In the genomic region with DNA sequence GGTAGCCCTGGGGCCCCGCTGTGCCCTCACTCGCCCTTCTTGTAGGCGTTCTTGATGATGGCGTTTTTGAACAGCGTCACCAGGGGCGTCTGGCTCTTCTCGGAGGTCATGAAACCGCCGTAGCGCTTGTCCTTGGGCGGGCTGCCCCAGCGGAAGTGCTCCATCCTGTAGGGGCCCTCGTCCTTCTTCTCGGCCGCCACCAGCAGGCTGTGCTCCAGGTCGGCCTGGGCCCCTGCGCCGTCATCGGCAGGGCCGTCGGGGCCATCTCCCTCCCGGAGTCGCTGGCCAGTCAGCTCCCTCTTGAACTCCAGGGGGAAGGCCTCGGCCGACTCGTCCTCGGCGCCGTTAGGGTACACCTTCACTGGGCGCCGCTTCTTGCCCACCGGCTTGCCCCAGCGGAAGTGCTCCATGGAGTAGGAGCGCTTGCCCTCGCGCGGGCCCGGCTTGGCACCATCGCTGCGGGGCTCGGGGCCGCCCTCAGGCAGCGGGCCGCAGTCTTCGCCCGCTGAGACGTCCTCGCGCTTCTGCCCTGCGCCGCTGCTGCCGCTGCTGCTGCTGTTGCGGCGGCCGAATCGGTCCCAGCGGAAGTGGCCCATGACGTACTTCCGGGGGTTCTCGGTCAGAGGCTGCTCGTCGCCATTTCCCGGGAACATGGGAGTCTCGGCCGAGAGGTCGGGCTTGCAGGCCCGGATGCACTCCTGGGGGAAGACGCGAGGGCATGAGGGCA, we compare ENCODE assay signal across 8 cellular contexts. TPM values are rescaled to one million over a fixed set of nuclear protein-coding genes. Genes with fewer than 3 reads are reported as not detected.
DNase-seq lines count a peak whose midpoint lies in the region; ATAC-seq and TF ChIP-seq lines count a peak whose summit lies in the region.

No MANE protein-coding gene starts in this region.

- no peak for TF ChIP-seq POLR2A in adrenal gland (IDR thresholded peaks at IDR 0.05)

- H3K27me3 Mint-ChIP-seq in CD8-positive, alpha-beta memory T cell: peaks cover 4 to 7% of the 10 kb centered on the region in 2 donors
- H3K27me3 Mint-ChIP-seq in T-cell (peaks cover 0 to 2% of the 10 kb centered on the region in 2 donors), nephron progenitor cell (ENCODE audit: low read depth, poor library complexity) (peaks cover 36% of the 10 kb centered on the region)

- H3K9me3 Mint-ChIP-seq in CD8-positive, alpha-beta memory T cell: no peaks in the 10 kb centered on the region
- H3K9me3 Mint-ChIP-seq in T-cell (no peaks in the 10 kb centered on the region), nephron progenitor cell (no peaks in the 10 kb centered on the region)

- 36 to 71% (median 44%) methylated on average over 26 to 69 of the region's 69 CpGs for WGBS in adrenal gland, 4 donors

- H3K27ac Mint-ChIP-seq in CD8-positive, alpha-beta memory T cell: peak overlapping the region in 3 of 8 donors; percentile 66 to 86 (median 78)
- peak overlapping the region; percentile 59 to 83 for H3K27ac Mint-ChIP-seq in T-cell
- no peak overlapping the region for H3K27ac Mint-ChIP-seq in nephron progenitor cell

- POLR2A ChIA-PET in CD8-positive, alpha-beta memory T cell (lab: Charles Lee): no interaction called here
- POLR2A ChIA-PET in T-cell (lab: Charles Lee): no interaction called here

- CTCF ChIA-PET in CD8-positive, alpha-beta memory T cell (lab: Charles Lee): no interaction called here
- CTCF ChIA-PET in T-cell (lab: Charles Lee): no interaction called here

- H3K4me1 Mint-ChIP-seq in CD8-positive, alpha-beta memory T cell: peaks cover 6 to 31% (median 11%) of the 10 kb centered on the region in 3 donors
- H3K4me1 Mint-ChIP-seq in T-cell: peaks cover 22 to 28% (median 25%) of the 10 kb centered on the region in 3 donors
- H3K4me1 Mint-ChIP-seq in nephron progenitor cell: peaks cover 9% of the 10 kb centered on the region

- ATAC-seq in T-cell (replicated peaks in 1 of 4) (peak; percentile 51 to 76 (median 72)), left lobe of liver (peak; percentile 45), GM18520 (IDR thresholded peaks at IDR 0.05; ENCODE audit: unreplicated experiment) (no peak)

- H3K27ac ChIP-seq in CD8-positive, alpha-beta memory T cell (ENCODE audit: low read depth, low read length): no peak overlapping the region
- peak overlapping the region in 2 of 5 donors; percentile 30 to 57 for H3K27ac ChIP-seq in adrenal gland

- no peak for TF ChIP-seq CTCF in adrenal gland (IDR thresholded peaks at IDR 0.05)
- TF ChIP-seq CTCF in nephron progenitor cell (IDR thresholded peaks at IDR 0.05): no peak

- H3K4me3 Mint-ChIP-seq in CD8-positive, alpha-beta memory T cell: peak overlapping the region; percentile 58 to 79 (median 72)
- H3K4me3 Mint-ChIP-seq in T-cell: peak overlapping the region; percentile 43 to 75 (median 67)
- H3K4me3 Mint-ChIP-seq in nephron progenitor cell: no peak overlapping the region

- peaks cover 6% of the 10 kb centered on the region for H3K4me1 ChIP-seq in CD8-positive, alpha-beta memory T cell (ENCODE audit: insufficient read depth, low read length)
- H3K4me1 ChIP-seq in adrenal gland (replicated peaks in 1 of 2): no peaks in the 10 kb centered on the region

- peak overlapping the region; percentile 43 for H3K4me3 ChIP-seq in CD8-positive, alpha-beta memory T cell (ENCODE audit: low read length)
- peak overlapping the region in 3 of 4 donors; percentile 3 to 64 (median 47) for H3K4me3 ChIP-seq in adrenal gland

- peak; percentile 22 to 80 (median 59) for DNase-seq in CD8-positive, alpha-beta memory T cell
- peak; percentile 28 to 79 (median 56) for DNase-seq in T-cell
- DNase-seq in adrenal gland: peak; percentile 46 to 86 (median 65)
- DNase-seq in left lobe of liver (ENCODE audit: low spot score): no peak
- DNase-seq in stimulated activated CD8-positive, alpha-beta memory T cell treated with anti-CD3 and anti-CD28 coated beads, Interleukin-15, amount 100 ng/mL, for 4 hours (ENCODE audit: low read depth in 2 of 2): peak; percentile 48 to 59
- no peak for DNase-seq in nephron progenitor cell
- DNase-seq in SK-N-DZ (ENCODE audit: low spot score): no peak

- H3K36me3 ChIP-seq in CD8-positive, alpha-beta memory T cell (ENCODE audit: insufficient read depth, low read length): no peaks in the 10 kb centered on the region
- H3K36me3 ChIP-seq in adrenal gland (replicated peaks in 1 of 2): no peaks in the 10 kb centered on the region

- H3K9me3 ChIP-seq in CD8-positive, alpha-beta memory T cell (ENCODE audit: low read length): no peaks in the 10 kb centered on the region
- no peaks in the 10 kb centered on the region for H3K9me3 ChIP-seq in adrenal gland (replicated peaks in 1 of 3)

- no peaks in the 10 kb centered on the region for H3K27me3 ChIP-seq in CD8-positive, alpha-beta memory T cell (ENCODE audit: insufficient read depth, low read length, poor library complexity, severe bottlenecking)
- H3K27me3 ChIP-seq in adrenal gland: no peaks in the 10 kb centered on the region

- intact Hi-C loops in adrenal gland (cut with DNase I): no loop called here

- peaks cover 1 to 9% (median 4%) of the 10 kb centered on the region in 3 donors for H3K36me3 Mint-ChIP-seq in CD8-positive, alpha-beta memory T cell
- H3K36me3 Mint-ChIP-seq in T-cell (no peaks in the 10 kb centered on the region), nephron progenitor cell (ENCODE audit: low read depth) (no peaks in the 10 kb centered on the region)

RNA-seq across cellular contexts. Expression of a gene that starts 7.2 kb away (rescaled TPM):
- 1 to 10 TPM; 4.7 to 6.2 TPM for total RNA-seq in CD8-positive, alpha-beta memory T cell
- polyA plus RNA-seq in CD8-positive, alpha-beta memory T cell: 10.9 TPM
- total RNA-seq in T-cell (1 to 10 TPM; 2.4 to 7.5 (median 4.8) TPM), adrenal gland (10 to 100 TPM in 3 of 8 donors, 1 to 10 TPM in 5; 6.3 to 53.8 (median 8.2) TPM), left lobe of liver (0.33 TPM)
- polyA plus RNA-seq in adrenal gland: 100 to 1,000 TPM in 1 of 3 donors, 10 to 100 TPM in 1, under 1 TPM in 1; 0.75 to 115 (median 33.6) TPM
- not detected in 2 replicates for polyA plus RNA-seq in SK-N-DZ (2014; cell fraction: cytosol; rRNA removed)
- 0.20 TPM in 1 of 2 replicates, not detected in the other for polyA plus RNA-seq in SK-N-DZ (2014; cell fraction: nucleus; rRNA removed)

Comparison
In these comparisons a context has a peak if more than half of its experiments do, and no peak if none do; other contexts are left out.
1. DNase-seq: peak in CD8-positive, alpha-beta memory T cell (5 of 5), T-cell (34 of 34), adrenal gland (7 of 7) and stimulated activated CD8-positive, alpha-beta memory T cell treated with anti-CD3 and anti-CD28 coated beads, Interleukin-15, amount 100 ng/mL, for 4 hours (2 of 2); none in left lobe of liver (single experiment), nephron progenitor cell (single experiment) and SK-N-DZ (single experiment).